ENCODE assay signal across 9 cellular contexts in the genomic region with DNA sequence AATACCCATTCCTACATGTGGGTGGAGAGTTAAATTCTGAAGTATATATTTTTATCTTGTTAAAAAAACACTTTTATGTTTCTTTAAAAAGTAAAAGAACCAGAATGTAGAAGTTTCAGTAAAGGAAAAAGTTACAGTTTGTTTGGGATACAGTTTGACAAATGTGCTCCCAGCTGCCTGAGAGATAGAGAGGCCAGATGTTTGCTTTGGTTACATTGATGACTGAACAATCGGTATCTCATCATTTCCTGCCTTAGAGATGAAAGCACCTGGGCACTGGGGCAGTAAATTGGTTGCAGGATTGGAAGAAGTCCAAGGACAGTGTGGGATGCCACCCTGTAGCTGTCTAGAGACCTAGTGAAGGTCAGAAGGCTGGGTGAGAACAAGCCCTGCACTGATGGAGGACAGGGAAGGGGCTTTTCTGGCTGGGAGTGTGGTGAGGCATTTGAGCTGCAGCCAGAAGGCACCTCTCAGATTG. TPM values are rescaled to one million over a fixed set of nuclear protein-coding genes. Genes with fewer than 3 reads are reported as not detected.
DNase-seq lines count a peak whose midpoint lies in the region; ATAC-seq, FAIRE-seq and TF ChIP-seq lines count a peak whose summit lies in the region.
"Had no signal": no experiment of that assay in that cellular context is flagged by ENCODE, and none has a peak within 500 bp of the region (broad histone marks: within the 10 kb centered on the region; RNA-seq: fewer than 3 reads in every experiment).

No MANE protein-coding gene starts in this region.

- FAIRE-seq in GM12891 (lab: Jason Lieb, UNC), result no peak

- no peak overlapping the region for H2AFZ ChIP-seq in Loucy (ENCODE audit: low read length)

- H3K27me3 ChIP-seq in Loucy (ENCODE audit: insufficient read depth, low read length, poor library complexity, severe bottlenecking) (no peaks in the 10 kb centered on the region), adipocyte (replicated peaks; ENCODE audit: control insufficient read depth, insufficient read depth, low read length) (no peaks in the 10 kb centered on the region)

- DNase-seq in DMS153 treated with DMSO at 0.1 percent for 48 hours (lab: John Stamatoyannopoulos, UW; ENCODE audit: unreplicated experiment), result peak; percentile 56
- no peak for DNase-seq in adipocyte (ENCODE audit: low read depth)
- DNase-seq in GM12891 (ENCODE audit: insufficient read length, low spot score), result no peak
- no peak for DNase-seq in NCI-H1436 treated with DMSO at 0.1 percent for 48 hours (lab: John Stamatoyannopoulos, UW)
- DNase-seq in NCI-H2107 treated with DMSO at 0.1 percent for 48 hours (lab: John Stamatoyannopoulos, UW; ENCODE audit: unreplicated experiment), result no peak
- DNase-seq: right cardiac atrium had no signal

- peaks cover 95% of the 10 kb centered on the region for H3K79me2 ChIP-seq in Loucy (ENCODE audit: insufficient read depth, low read length)

- H3K36me3 Mint-ChIP-seq in nephron (ENCODE audit: low read depth), result peaks cover 38% of the 10 kb centered on the region

- H3K9me3 Mint-ChIP-seq in nephron, result no peaks in the 10 kb centered on the region

- no peak for TF ChIP-seq CTCF in Loucy (conservative IDR thresholded peaks at IDR 0.05; ENCODE audit: low read length)
- TF ChIP-seq CTCF in nephron (IDR thresholded peaks at IDR 0.05; ENCODE audit: unreplicated experiment in 3 of 3), result no peak

- H3K36me3 ChIP-seq in Loucy (ENCODE audit: insufficient read depth, low read length) (peaks cover 51% of the 10 kb centered on the region; the same call in 1 of the 2 replicates), adipocyte (ENCODE audit: control insufficient read depth, insufficient read depth, low read length, severe bottlenecking) (peaks cover 46% of the 10 kb centered on the region)

- H3K4me1 ChIP-seq in Loucy (ENCODE audit: insufficient read depth, low read length, poor library complexity, severe bottlenecking), result peaks cover 15% of the 10 kb centered on the region
- H3K4me1 ChIP-seq in adipocyte (ENCODE audit: control insufficient read depth, insufficient read depth, low read length), result peaks cover 44% of the 10 kb centered on the region

- no peaks in the 10 kb centered on the region for H3K27me3 Mint-ChIP-seq in nephron (ENCODE audit: low read depth)

- H3K9ac ChIP-seq in Loucy (ENCODE audit: low read depth, low read length, poor library complexity, severe bottlenecking) (no peak overlapping the region), adipocyte (ENCODE audit: low read length) (peak overlapping the region; percentile 5)

- H3K27ac Mint-ChIP-seq in nephron, result peak overlapping the region; percentile 57 to 81 (median 74)

- no peak overlapping the region for H3K4me3 Mint-ChIP-seq in nephron

- peaks cover 34% of the 10 kb centered on the region for H3K4me1 Mint-ChIP-seq in nephron

- peaks cover 69% of the 10 kb centered on the region for H4K20me1 ChIP-seq in Loucy (ENCODE audit: insufficient read depth, low read length, poor library complexity, severe bottlenecking)

- ATAC-seq in GM18858 (IDR thresholded peaks at IDR 0.05; ENCODE audit: unreplicated experiment), result no peak

- TF ChIP-seq POLR2A in GM12891 (IDR thresholded peaks at IDR 0.05; ENCODE audit: low read depth, low read length), result no peak

- H3K9me3 ChIP-seq in Loucy (ENCODE audit: insufficient read depth, low read depth, low read length) (no peaks in the 10 kb centered on the region), adipocyte (ENCODE audit: control insufficient read depth, low read length) (no peaks in the 10 kb centered on the region)

- H3K4me3 ChIP-seq in Loucy (ENCODE audit: low read length, poor library complexity, severe bottlenecking), result no peak overlapping the region
- no peak overlapping the region for H3K4me3 ChIP-seq in adipocyte (ENCODE audit: low read length)

- H3F3A ChIP-seq in Loucy (ENCODE audit: low read depth), result no peaks in the 10 kb centered on the region

- no peaks in the 10 kb centered on the region for H3K9me2 ChIP-seq in Loucy (replicated peaks; ENCODE audit: low read depth, low read length)

- H3K4me2 ChIP-seq in Loucy (ENCODE audit: low read depth, low read length, poor library complexity, severe bottlenecking), result peak overlapping the region; percentile 6

TF ChIP-seq in GM12891, 5 proteins besides CTCF, POLR2A, EP300 and RAD21:
- TF ChIP-seq POU2F2 (IDR thresholded peaks at IDR 0.05; ENCODE audit: low read depth, low read length), result no peak
- no peak for TF ChIP-seq SPI1 (IDR thresholded peaks at IDR 0.05; ENCODE audit: low read depth, low read length)
- TF ChIP-seq TAF1 (IDR thresholded peaks at IDR 0.05; ENCODE audit: low read depth, low read length), result no peak
- TF ChIP-seq POLR2AphosphoS5 (IDR thresholded peaks at IDR 0.05; ENCODE audit: low read depth, low read length), result no peak
- no peak for TF ChIP-seq PAX5 (IDR thresholded peaks at IDR 0.05; ENCODE audit: insufficient read depth, low read length, severe bottlenecking)
TF ChIP-seq in GM12891: peak in this region for 0.

RNA-seq across cellular contexts. Expression of gene MED15, which starts 16.6 kb away (rescaled TPM):
- 40.8 TPM for polyA plus RNA-seq in GM12891 (2012; ENCODE audit: low read depth, missing spikeins)

RNA-seq across cellular contexts. Expression of gene KLHL22, which starts 28.4 kb away (rescaled TPM):
- 12.0 TPM for polyA plus RNA-seq in GM12891 (2012; ENCODE audit: low read depth, missing spikeins)
